29 cellular contexts compared by ENCODE assay signal in genomic region chr7:101470668-101471067, GRCh38.
"Had no signal": no experiment of that assay in that cellular context is flagged by ENCODE, and none has a peak within 500 bp of the region (broad histone marks: within the 10 kb centered on the region; RNA-seq: fewer than 3 reads in every experiment).

No MANE protein-coding gene starts in this region.

- H3K4me3 Mint-ChIP-seq: activated CD4-positive, alpha-beta T cell treated with anti-CD3 and anti-CD28 coated beads, Interleukin-2, amount 10 ng/mL, durations not matched to agents 24 days and 14 days; activated CD8-positive, alpha-beta memory T cell treated with anti-CD3 and anti-CD28 coated beads, Interleukin-2, amount 10 ng/mL, durations not matched to agents 7 days and 5 days; activated naive CD4-positive, alpha-beta T cell treated with anti-CD3 and anti-CD28 coated beads for 36 hours; activated naive CD8-positive, alpha-beta T cell; activated T-cell treated with anti-CD3 and anti-CD28 coated beads, Interleukin-2, amount 50 U/mL, for 24 hours; activated T-helper 1 cell treated with anti-CD3 and anti-CD28 coated beads, Interleukin-12 subunit alpha, Interleukin-12 subunit beta, Interleukin-2, Interleukin-4 antibody, amounts not matched to agents 30 ng/mL and 10 ng/mL and 1 ng/mL, durations not matched to agents 14 hours and 24 hours and 36 hours had no signal

- H3K36me3 Mint-ChIP-seq: activated CD8-positive, alpha-beta memory T cell treated with anti-CD3 and anti-CD28 coated beads, Interleukin-2, amount 10 ng/mL, durations not matched to agents 7 days and 5 days; activated naive CD8-positive, alpha-beta T cell had no signal

- H3K27ac Mint-ChIP-seq: activated CD4-positive, alpha-beta T cell treated with anti-CD3 and anti-CD28 coated beads, Interleukin-2, amount 10 ng/mL, durations not matched to agents 24 days and 14 days; activated CD8-positive, alpha-beta memory T cell treated with anti-CD3 and anti-CD28 coated beads, Interleukin-2, amount 10 ng/mL, durations not matched to agents 7 days and 5 days; activated naive CD4-positive, alpha-beta T cell treated with anti-CD3 and anti-CD28 coated beads for 36 hours; activated naive CD8-positive, alpha-beta T cell; activated T-cell treated with anti-CD3 and anti-CD28 coated beads, Interleukin-2, amount 50 U/mL, for 24 hours; activated T-helper 1 cell treated with anti-CD3 and anti-CD28 coated beads, Interleukin-12 subunit alpha, Interleukin-12 subunit beta, Interleukin-2, Interleukin-4 antibody, amounts not matched to agents 30 ng/mL and 10 ng/mL and 1 ng/mL, durations not matched to agents 14 hours and 24 hours and 36 hours had no signal

- H3K4me1 ChIP-seq: SJCRH30 had no signal

- ATAC-seq: activated CD8-positive, alpha-beta memory T cell treated with anti-CD3 and anti-CD28 coated beads, Interleukin-2, amount 10 ng/mL, durations not matched to agents 7 days and 5 days; Panc1; SK-N-SH treated with all-trans-retinoic acid at 6 μM for 48 hours had no signal

- H3K9me3 Mint-ChIP-seq: activated CD4-positive, alpha-beta T cell treated with anti-CD3 and anti-CD28 coated beads, Interleukin-2, amount 10 ng/mL, durations not matched to agents 24 days and 14 days; activated naive CD4-positive, alpha-beta T cell treated with anti-CD3 and anti-CD28 coated beads for 36 hours; activated T-cell treated with anti-CD3 and anti-CD28 coated beads, Interleukin-2, amount 50 U/mL, for 24 hours; activated T-helper 1 cell treated with anti-CD3 and anti-CD28 coated beads, Interleukin-12 subunit alpha, Interleukin-12 subunit beta, Interleukin-2, Interleukin-4 antibody, amounts not matched to agents 30 ng/mL and 10 ng/mL and 1 ng/mL, durations not matched to agents 14 hours and 24 hours and 36 hours had no signal

- H3K9me3 ChIP-seq: SJCRH30 had no signal

- H3K27me3 ChIP-seq: brain microvascular endothelial cell, cardiac muscle cell had no signal

- H3K4me3 ChIP-seq: cardiac muscle cell, SJCRH30 had no signal

- H3K27ac ChIP-seq: brain microvascular endothelial cell, cardiac muscle cell, RWPE1, SJCRH30 had no signal

- H3K27me3 Mint-ChIP-seq: activated CD4-positive, alpha-beta T cell treated with anti-CD3 and anti-CD28 coated beads, Interleukin-2, amount 10 ng/mL, durations not matched to agents 24 days and 14 days; activated CD8-positive, alpha-beta memory T cell treated with anti-CD3 and anti-CD28 coated beads, Interleukin-2, amount 10 ng/mL, durations not matched to agents 7 days and 5 days; activated naive CD8-positive, alpha-beta T cell; activated T-cell treated with anti-CD3 and anti-CD28 coated beads, Interleukin-2, amount 50 U/mL, for 24 hours had no signal

- H3K36me3 ChIP-seq: brain microvascular endothelial cell, cardiac muscle cell, SJCRH30 had no signal

- DNase-seq: activated CD4-positive, alpha-beta T cell treated with anti-CD3 and anti-CD28 coated beads, Interleukin-2, amount 10 ng/mL, durations not matched to agents 24 days and 14 days; activated CD4-positive, alpha-beta T cell treated with anti-CD3 and anti-CD28 coated beads, Interleukin-2, amount 50 U/mL, for 48 hours; activated CD4-positive, CD25-positive, alpha-beta regulatory T cell treated with anti-CD3 and anti-CD28 coated beads, Interleukin-2, amount 50 U/mL, for 72 hours; activated CD8-positive, alpha-beta memory T cell treated with anti-CD3 and anti-CD28 coated beads, Interleukin-2, amount 10 ng/mL, durations not matched to agents 7 days and 5 days; activated gamma-delta T cell; activated naive CD4-positive, alpha-beta T cell treated with anti-CD3 and anti-CD28 coated beads for 36 hours; activated T-cell treated with anti-CD3 and anti-CD28 coated beads, Interleukin-2, amount 50 U/mL, for 24 hours; amygdala; brain microvascular endothelial cell; Karpas-422; MM.1S; NCI-H1105; NCI-H1436; NCI-H1694 treated with DMSO at 0.1 percent for 48 hours; NCI-H2029 treated with DMSO at 0.1 percent for 48 hours; NCI-H345; NCI-H510A treated with DMSO at 0.1 percent for 48 hours; NCI-H69; NK-92 treated with Interleukin-12 subunit alpha and Interleukin-12 subunit beta, amount 100 ng/mL, for 24 hours; OCI-M1; Right ventricle myocardium superior; SJCRH30; SW 1271 had no signal
